ENCODE assay signal across 29 cellular contexts in the genomic region with DNA sequence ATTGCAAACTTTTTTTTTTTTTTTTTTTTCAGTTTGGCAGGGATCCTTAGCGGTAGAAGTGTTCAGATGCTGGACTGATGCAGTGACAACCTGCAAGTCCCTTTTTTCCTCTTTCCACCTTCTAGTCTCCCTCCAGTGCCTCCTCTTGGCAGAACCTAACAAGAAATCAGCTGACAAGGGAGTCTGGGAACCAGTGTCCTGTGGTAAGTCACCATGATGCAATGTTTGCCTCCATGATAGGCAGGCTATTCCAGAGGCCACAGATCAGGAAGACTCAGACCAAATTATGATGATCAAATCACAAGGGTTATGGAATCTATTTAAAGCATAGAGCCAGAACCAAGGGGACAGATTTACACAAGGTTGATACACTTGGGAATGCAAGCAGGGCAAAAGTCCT. TPM values are rescaled to one million over a fixed set of nuclear protein-coding genes. Genes with fewer than 3 reads are reported as not detected.
"Had no signal": no experiment of that assay in that cellular context is flagged by ENCODE, and none has a peak within 500 bp of the region (broad histone marks: within the 10 kb centered on the region; RNA-seq: fewer than 3 reads in every experiment).

No MANE protein-coding gene starts in this region.

- H3K9me3 Mint-ChIP-seq: activated naive CD4-positive, alpha-beta T cell treated with anti-CD3 and anti-CD28 coated beads, Interleukin-2, amount 10 ng/mL, durations not matched to agents 7 days and 5 days; activated naive CD8-positive, alpha-beta T cell treated with anti-CD3 and anti-CD28 coated beads for 36 hours; activated T-cell treated with anti-CD3 and anti-CD28 coated beads, Interleukin-2, amount 50 U/mL, for 72 hours; activated T-helper 2 cell treated with anti-CD3 and anti-CD28 coated beads, Interferon-gamma antibody, Interleukin-2, Interleukin-4, amounts not matched to agents 10 μg/mL and 5 μg/mL and 100 μg/mL, durations not matched to agents 14 hours and 24 hours and 36 hours had no signal

- H3K9ac ChIP-seq: SK-N-SH had no signal

- H3K27ac ChIP-seq: SJCRH30, VCaP had no signal

- H3K27ac Mint-ChIP-seq: activated naive CD4-positive, alpha-beta T cell treated with anti-CD3 and anti-CD28 coated beads, Interleukin-2, amount 10 ng/mL, durations not matched to agents 7 days and 5 days; activated naive CD8-positive, alpha-beta T cell treated with anti-CD3 and anti-CD28 coated beads for 36 hours; activated T-cell treated with anti-CD3 and anti-CD28 coated beads, Interleukin-2, amount 50 U/mL, for 72 hours; activated T-helper 2 cell treated with anti-CD3 and anti-CD28 coated beads, Interferon-gamma antibody, Interleukin-2, Interleukin-4, amounts not matched to agents 10 μg/mL and 5 μg/mL and 100 μg/mL, durations not matched to agents 14 hours and 24 hours and 36 hours had no signal

- H3K4me3 ChIP-seq: SJCRH30 had no signal

- ATAC-seq: activated CD4-positive, CD25-positive, alpha-beta regulatory T cell treated with anti-CD3 and anti-CD28 coated beads, Interleukin-2, amount 50 U/mL, for 24 hours; activated T-cell treated with anti-CD3 and anti-CD28 coated beads, Interleukin-2, amount 50 U/mL, for 72 hours; Panc1 had no signal

- H3K9me3 ChIP-seq: SJCRH30, SK-N-SH had no signal

- H3K4me1 ChIP-seq: SJCRH30 had no signal

- H3K36me3 Mint-ChIP-seq: activated naive CD8-positive, alpha-beta T cell treated with anti-CD3 and anti-CD28 coated beads for 36 hours had no signal

- H3K36me3 ChIP-seq: SJCRH30 had no signal

- H3K4me3 Mint-ChIP-seq: activated naive CD4-positive, alpha-beta T cell treated with anti-CD3 and anti-CD28 coated beads, Interleukin-2, amount 10 ng/mL, durations not matched to agents 7 days and 5 days; activated naive CD8-positive, alpha-beta T cell treated with anti-CD3 and anti-CD28 coated beads for 36 hours; activated T-cell treated with anti-CD3 and anti-CD28 coated beads, Interleukin-2, amount 50 U/mL, for 72 hours had no signal

- H3K4me2 ChIP-seq: SK-N-SH had no signal

- DNase-seq: activated CD4-positive, alpha-beta T cell treated with anti-CD3 and anti-CD28 coated beads for 48 hours; activated CD4-positive, alpha-beta T cell treated with anti-CD3 and anti-CD28 coated beads, Interleukin-2, amount 50 U/mL, for 4 hours; activated CD8-positive, alpha-beta memory T cell treated with anti-CD3 and anti-CD28 coated beads for 24 hours; activated gamma-delta T cell treated with Interleukin-2 at 50 U/mL for 16 hours; activated naive CD4-positive, alpha-beta T cell treated with anti-CD3 and anti-CD28 coated beads, Interleukin-2, amount 10 ng/mL, durations not matched to agents 7 days and 5 days; activated naive CD8-positive, alpha-beta T cell treated with anti-CD3 and anti-CD28 coated beads for 36 hours; activated T-cell treated with anti-CD3 and anti-CD28 coated beads for 4 hours; activated T-cell treated with anti-CD3 and anti-CD28 coated beads, Interleukin-2, amount 50 U/mL, for 72 hours; anterior cingulate cortex; Karpas-422; MM.1S; NCI-H1105; NCI-H1436; NCI-H1694 treated with DMSO at 0.1 percent for 48 hours; NCI-H2029 treated with DMSO at 0.1 percent for 48 hours; NCI-H345; NCI-H510A; NCI-H526 treated with DMSO at 0.1 percent for 48 hours; NCI-H82; OCI-M1; Right ventricle myocardium superior; RPMI8226; SJCRH30; SK-N-SH; T-helper 1 cell had no signal

RNA-seq across cellular contexts. Expression of a gene that starts 3.0 kb away (rescaled TPM):
- total RNA-seq: activated T-helper 2 cell treated with anti-CD3 and anti-CD28 coated beads, Interferon-gamma antibody, Interleukin-2, Interleukin-4, amounts not matched to agents 10 μg/mL and 5 μg/mL and 100 μg/mL, durations not matched to agents 14 hours and 24 hours and 36 hours had no signal
